In the genomic region with DNA sequence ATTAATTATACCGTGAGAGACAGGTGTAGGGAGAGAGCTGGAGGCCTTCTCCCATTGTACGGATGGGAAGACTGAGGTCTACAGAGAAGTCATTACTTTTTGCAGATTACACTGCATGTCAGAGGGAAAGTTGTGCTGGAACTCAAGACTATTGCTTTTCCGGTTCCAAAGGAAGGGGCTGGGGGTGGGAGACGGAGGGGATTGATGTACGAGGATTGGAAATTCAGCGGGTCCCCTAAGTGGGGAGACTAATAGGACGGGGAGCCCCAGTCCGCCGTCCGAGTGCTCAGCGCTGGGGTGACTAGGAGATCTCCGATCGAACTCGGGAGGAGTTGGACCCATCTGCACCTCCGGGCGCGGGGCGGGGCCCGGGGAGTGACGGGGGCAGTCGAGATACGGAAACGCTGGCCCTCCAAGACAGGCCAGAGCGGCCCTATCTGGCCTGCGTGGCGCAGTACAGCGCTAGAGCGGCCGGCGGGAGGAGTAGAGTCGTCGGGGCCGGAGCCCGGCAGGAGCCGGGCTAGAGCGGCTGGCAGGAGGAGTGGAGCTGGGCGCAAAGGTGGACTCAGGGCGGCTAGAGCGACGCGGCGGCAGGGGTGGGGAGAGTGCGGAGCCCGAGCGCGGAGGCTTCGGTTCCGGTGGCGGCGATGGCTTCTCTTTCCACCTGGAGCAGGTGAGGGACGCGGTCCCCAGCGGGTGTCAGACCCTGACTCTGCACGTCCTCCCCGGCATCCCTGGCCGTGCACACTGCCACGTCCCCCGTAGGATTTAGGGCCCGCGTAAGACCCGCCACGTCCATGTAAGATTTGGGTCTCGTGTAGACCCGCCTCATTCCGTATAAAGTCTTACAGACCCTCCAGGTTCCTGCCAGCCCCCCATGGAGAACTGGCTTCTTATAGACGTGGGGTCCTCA, we compare ENCODE assay signal across 1 cellular context.
A peak's percentile ranks its signal among the peaks of the same experiment; 100 is the strongest.
TF ChIP-seq lines count a peak whose summit lies in the region.

No MANE protein-coding gene starts in this region.

TF ChIP-seq in K562, 482 proteins besides CTCF, POLR2A, EP300 and RAD21 (continued from another document and continues in another):
- TF ChIP-seq ZNF146 (CRISPR knock-in tag; IDR thresholded peaks at IDR 0.05; ENCODE audit: unreplicated experiment) = no peak
- TF ChIP-seq PHF20 (IDR thresholded peaks at IDR 0.05; ENCODE audit: partially characterized antibody) = peak; percentile 84
- no peak for TF ChIP-seq SAP30 (IDR thresholded peaks at IDR 0.05; ENCODE audit: borderline replicate concordance, insufficient read depth, low read depth, low read length, poor library complexity, severe bottlenecking)
- no peak for TF ChIP-seq ZNF165 (CRISPR knock-in tag; IDR thresholded peaks at IDR 0.05; ENCODE audit: borderline replicate concordance)
- no peak for TF ChIP-seq NCOA1 (IDR thresholded peaks at IDR 0.05; ENCODE audit: low read depth)
- TF ChIP-seq, protein P1, sequence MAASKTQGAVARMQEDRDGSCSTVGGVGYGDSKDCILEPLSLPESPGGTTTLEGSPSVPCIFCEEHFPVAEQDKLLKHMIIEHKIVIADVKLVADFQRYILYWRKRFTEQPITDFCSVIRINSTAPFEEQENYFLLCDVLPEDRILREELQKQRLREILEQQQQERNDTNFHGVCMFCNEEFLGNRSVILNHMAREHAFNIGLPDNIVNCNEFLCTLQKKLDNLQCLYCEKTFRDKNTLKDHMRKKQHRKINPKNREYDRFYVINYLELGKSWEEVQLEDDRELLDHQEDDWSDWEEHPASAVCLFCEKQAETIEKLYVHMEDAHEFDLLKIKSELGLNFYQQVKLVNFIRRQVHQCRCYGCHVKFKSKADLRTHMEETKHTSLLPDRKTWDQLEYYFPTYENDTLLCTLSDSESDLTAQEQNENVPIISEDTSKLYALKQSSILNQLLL (CRISPR knock-in tag; IDR thresholded peaks at IDR 0.05; ENCODE audit: borderline replicate concordance) = no peak
- no peak for TF ChIP-seq RFX5 (IDR thresholded peaks at IDR 0.05; ENCODE audit: low read depth, low read length)
- peak; percentile 76 for TF ChIP-seq TAF1 (IDR thresholded peaks at IDR 0.05; ENCODE audit: control insufficient read depth, extremely low read depth, insufficient read depth, low read length, severe bottlenecking)
- TF ChIP-seq POLR3A (IDR thresholded peaks at IDR 0.05; ENCODE audit: borderline replicate concordance, extremely low read depth, insufficient read depth, insufficient read length) = no peak
- TF ChIP-seq MAFG (tag; conservative IDR thresholded peaks at IDR 0.05) = no peak; the same call in 1 of the 2 replicates
- peak; percentile 46 for TF ChIP-seq DACH1 (IDR thresholded peaks at IDR 0.05; ENCODE audit: partially characterized antibody)
- no peak for TF ChIP-seq ZNF274 (IDR thresholded peaks at IDR 0.05; ENCODE audit: borderline replicate concordance, low read depth, low read length)
- TF ChIP-seq SETDB1 (IDR thresholded peaks at IDR 0.05; ENCODE audit: low read length) = no peak
- TF ChIP-seq GABPB2 (CRISPR knock-in tag; conservative IDR thresholded peaks at IDR 0.05) = no peak
- TF ChIP-seq ZBED1 (IDR thresholded peaks at IDR 0.05) = no peak
- TF ChIP-seq ZFPM2 (CRISPR knock-in tag; IDR thresholded peaks at IDR 0.05) = 0 out of 2 replicates have a peak, but pooled peaks have one; percentile 53
- TF ChIP-seq HLTF (IDR thresholded peaks at IDR 0.05) = 0 out of 2 replicates have a peak, but pooled peaks have one; percentile 13
- no peak for TF ChIP-seq IRF2 (CRISPR knock-in tag; IDR thresholded peaks at IDR 0.05)
- TF ChIP-seq TAF7 (tag; IDR thresholded peaks at IDR 0.05) = no peak
- peak; percentile 92 for TF ChIP-seq EP400 (IDR thresholded peaks at IDR 0.05)
- TF ChIP-seq, protein P2, sequence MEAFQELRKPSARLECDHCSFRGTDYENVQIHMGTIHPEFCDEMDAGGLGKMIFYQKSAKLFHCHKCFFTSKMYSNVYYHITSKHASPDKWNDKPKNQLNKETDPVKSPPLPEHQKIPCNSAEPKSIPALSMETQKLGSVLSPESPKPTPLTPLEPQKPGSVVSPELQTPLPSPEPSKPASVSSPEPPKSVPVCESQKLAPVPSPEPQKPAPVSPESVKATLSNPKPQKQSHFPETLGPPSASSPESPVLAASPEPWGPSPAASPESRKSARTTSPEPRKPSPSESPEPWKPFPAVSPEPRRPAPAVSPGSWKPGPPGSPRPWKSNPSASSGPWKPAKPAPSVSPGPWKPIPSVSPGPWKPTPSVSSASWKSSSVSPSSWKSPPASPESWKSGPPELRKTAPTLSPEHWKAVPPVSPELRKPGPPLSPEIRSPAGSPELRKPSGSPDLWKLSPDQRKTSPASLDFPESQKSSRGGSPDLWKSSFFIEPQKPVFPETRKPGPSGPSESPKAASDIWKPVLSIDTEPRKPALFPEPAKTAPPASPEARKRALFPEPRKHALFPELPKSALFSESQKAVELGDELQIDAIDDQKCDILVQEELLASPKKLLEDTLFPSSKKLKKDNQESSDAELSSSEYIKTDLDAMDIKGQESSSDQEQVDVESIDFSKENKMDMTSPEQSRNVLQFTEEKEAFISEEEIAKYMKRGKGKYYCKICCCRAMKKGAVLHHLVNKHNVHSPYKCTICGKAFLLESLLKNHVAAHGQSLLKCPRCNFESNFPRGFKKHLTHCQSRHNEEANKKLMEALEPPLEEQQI (IDR thresholded peaks at IDR 0.05) = no peak
- TF ChIP-seq CAMTA2 (CRISPR knock-in tag; conservative IDR thresholded peaks at IDR 0.05) = 0 out of 2 replicates have a peak, but pooled peaks have one; percentile 38
- TF ChIP-seq, protein P3, sequence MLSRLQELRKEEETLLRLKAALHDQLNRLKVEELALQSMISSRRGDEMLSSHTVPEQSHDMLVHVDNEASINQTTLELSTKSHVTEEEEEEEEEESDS (CRISPR knock-in tag; IDR thresholded peaks at IDR 0.05) = no peak
- TF ChIP-seq POLR2B (IDR thresholded peaks at IDR 0.05; ENCODE audit: low read depth, partially characterized antibody) = peak; percentile 82
- no peak for TF ChIP-seq NFXL1 (CRISPR knock-in tag; IDR thresholded peaks at IDR 0.05)
- no peak for TF ChIP-seq RBM17 (IDR thresholded peaks at IDR 0.05; ENCODE audit: borderline replicate concordance, low read depth, low read length)
- TF ChIP-seq, protein P4, sequence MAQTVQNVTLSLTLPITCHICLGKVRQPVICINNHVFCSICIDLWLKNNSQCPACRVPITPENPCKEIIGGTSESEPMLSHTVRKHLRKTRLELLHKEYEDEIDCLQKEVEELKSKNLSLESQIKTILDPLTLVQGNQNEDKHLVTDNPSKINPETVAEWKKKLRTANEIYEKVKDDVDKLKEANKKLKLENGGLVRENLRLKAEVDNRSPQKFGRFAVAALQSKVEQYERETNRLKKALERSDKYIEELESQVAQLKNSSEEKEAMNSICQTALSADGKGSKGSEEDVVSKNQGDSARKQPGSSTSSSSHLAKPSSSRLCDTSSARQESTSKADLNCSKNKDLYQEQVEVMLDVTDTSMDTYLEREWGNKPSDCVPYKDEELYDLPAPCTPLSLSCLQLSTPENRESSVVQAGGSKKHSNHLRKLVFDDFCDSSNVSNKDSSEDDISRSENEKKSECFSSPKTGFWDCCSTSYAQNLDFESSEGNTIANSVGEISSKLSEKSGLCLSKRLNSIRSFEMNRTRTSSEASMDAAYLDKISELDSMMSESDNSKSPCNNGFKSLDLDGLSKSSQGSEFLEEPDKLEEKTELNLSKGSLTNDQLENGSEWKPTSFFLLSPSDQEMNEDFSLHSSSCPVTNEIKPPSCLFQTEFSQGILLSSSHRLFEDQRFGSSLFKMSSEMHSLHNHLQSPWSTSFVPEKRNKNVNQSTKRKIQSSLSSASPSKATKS (CRISPR knock-in tag; IDR thresholded peaks at IDR 0.05) = no peak
- peak in 1 of 2 experiments; percentile 75; a peak in 1 of 4 replicates for TF ChIP-seq NONO (IDR thresholded peaks at IDR 0.05; ENCODE audit: low read depth in 2 of 2, low read length in 1 of 2)
- TF ChIP-seq KAT7 (CRISPR knock-in tag; IDR thresholded peaks at IDR 0.05; ENCODE audit: borderline replicate concordance) = peak; percentile 15; the same call in 1 of the 2 replicates
- TF ChIP-seq TCFL5 (CRISPR knock-in tag; conservative IDR thresholded peaks at IDR 0.05) = no peak
- peak; percentile 57 for TF ChIP-seq SIN3B (IDR thresholded peaks at IDR 0.05; ENCODE audit: low read depth)
- peak; percentile 48 for TF ChIP-seq CREB1 (IDR thresholded peaks at IDR 0.05)
- peak; percentile 73; the same call in 1 of the 2 replicates for TF ChIP-seq CREB1 (CRISPR knock-in tag; IDR thresholded peaks at IDR 0.05)
- TF ChIP-seq YBX1 (IDR thresholded peaks at IDR 0.05) = no peak
- TF ChIP-seq, protein P5, sequence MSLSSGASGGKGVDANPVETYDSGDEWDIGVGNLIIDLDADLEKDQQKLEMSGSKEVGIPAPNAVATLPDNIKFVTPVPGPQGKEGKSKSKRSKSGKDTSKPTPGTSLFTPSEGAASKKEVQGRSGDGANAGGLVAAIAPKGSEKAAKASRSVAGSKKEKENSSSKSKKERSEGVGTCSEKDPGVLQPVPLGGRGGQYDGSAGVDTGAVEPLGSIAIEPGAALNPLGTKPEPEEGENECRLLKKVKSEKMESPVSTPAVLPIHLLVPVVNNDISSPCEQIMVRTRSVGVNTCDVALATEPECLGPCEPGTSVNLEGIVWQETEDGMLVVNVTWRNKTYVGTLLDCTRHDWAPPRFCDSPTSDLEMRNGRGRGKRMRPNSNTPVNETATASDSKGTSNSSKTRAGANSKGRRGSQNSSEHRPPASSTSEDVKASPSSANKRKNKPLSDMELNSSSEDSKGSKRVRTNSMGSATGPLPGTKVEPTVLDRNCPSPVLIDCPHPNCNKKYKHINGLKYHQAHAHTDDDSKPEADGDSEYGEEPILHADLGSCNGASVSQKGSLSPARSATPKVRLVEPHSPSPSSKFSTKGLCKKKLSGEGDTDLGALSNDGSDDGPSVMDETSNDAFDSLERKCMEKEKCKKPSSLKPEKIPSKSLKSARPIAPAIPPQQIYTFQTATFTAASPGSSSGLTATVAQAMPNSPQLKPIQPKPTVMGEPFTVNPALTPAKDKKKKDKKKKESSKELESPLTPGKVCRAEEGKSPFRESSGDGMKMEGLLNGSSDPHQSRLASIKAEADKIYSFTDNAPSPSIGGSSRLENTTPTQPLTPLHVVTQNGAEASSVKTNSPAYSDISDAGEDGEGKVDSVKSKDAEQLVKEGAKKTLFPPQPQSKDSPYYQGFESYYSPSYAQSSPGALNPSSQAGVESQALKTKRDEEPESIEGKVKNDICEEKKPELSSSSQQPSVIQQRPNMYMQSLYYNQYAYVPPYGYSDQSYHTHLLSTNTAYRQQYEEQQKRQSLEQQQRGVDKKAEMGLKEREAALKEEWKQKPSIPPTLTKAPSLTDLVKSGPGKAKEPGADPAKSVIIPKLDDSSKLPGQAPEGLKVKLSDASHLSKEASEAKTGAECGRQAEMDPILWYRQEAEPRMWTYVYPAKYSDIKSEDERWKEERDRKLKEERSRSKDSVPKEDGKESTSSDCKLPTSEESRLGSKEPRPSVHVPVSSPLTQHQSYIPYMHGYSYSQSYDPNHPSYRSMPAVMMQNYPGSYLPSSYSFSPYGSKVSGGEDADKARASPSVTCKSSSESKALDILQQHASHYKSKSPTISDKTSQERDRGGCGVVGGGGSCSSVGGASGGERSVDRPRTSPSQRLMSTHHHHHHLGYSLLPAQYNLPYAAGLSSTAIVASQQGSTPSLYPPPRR (CRISPR knock-in tag; IDR thresholded peaks at IDR 0.05; ENCODE audit: borderline replicate concordance) = no peak
- TF ChIP-seq HEY1 (CRISPR knock-in tag; IDR thresholded peaks at IDR 0.05; ENCODE audit: borderline replicate concordance) = 0 out of 2 replicates have a peak, but pooled peaks have one; percentile 40
- TF ChIP-seq CXXC5 (CRISPR knock-in tag; IDR thresholded peaks at IDR 0.05) = peak; percentile 96
- TF ChIP-seq HDAC3 (IDR thresholded peaks at IDR 0.05; ENCODE audit: borderline replicate concordance, partially characterized antibody) = no peak
- TF ChIP-seq, protein P6, sequence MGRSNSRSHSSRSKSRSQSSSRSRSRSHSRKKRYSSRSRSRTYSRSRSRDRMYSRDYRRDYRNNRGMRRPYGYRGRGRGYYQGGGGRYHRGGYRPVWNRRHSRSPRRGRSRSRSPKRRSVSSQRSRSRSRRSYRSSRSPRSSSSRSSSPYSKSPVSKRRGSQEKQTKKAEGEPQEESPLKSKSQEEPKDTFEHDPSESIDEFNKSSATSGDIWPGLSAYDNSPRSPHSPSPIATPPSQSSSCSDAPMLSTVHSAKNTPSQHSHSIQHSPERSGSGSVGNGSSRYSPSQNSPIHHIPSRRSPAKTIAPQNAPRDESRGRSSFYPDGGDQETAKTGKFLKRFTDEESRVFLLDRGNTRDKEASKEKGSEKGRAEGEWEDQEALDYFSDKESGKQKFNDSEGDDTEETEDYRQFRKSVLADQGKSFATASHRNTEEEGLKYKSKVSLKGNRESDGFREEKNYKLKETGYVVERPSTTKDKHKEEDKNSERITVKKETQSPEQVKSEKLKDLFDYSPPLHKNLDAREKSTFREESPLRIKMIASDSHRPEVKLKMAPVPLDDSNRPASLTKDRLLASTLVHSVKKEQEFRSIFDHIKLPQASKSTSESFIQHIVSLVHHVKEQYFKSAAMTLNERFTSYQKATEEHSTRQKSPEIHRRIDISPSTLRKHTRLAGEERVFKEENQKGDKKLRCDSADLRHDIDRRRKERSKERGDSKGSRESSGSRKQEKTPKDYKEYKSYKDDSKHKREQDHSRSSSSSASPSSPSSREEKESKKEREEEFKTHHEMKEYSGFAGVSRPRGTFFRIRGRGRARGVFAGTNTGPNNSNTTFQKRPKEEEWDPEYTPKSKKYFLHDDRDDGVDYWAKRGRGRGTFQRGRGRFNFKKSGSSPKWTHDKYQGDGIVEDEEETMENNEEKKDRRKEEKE (IDR thresholded peaks at IDR 0.05; ENCODE audit: borderline replicate concordance in 1 of 2, control insufficient read depth in 1 of 2, low read depth in 2 of 2, low read length in 1 of 2) = peak in 1 of 2 experiments; percentile 94; a peak in 2 of 4 replicates
- TF ChIP-seq TFAM (CRISPR knock-in tag; conservative IDR thresholded peaks at IDR 0.05) = no peak
- peak; percentile 100 for TF ChIP-seq CHD4 (IDR thresholded peaks at IDR 0.05; ENCODE audit: insufficient read depth, insufficient replicate concordance, low read depth, low read length, poor library complexity, severe bottlenecking)
- no peak for TF ChIP-seq GTF2F1 (IDR thresholded peaks at IDR 0.05; ENCODE audit: low read depth, low read length)
- TF ChIP-seq ZC3H8 (IDR thresholded peaks at IDR 0.05) = no peak
- TF ChIP-seq PHB (CRISPR knock-in tag; IDR thresholded peaks at IDR 0.05) = no peak
- TF ChIP-seq POLR3G (IDR thresholded peaks at IDR 0.05; ENCODE audit: extremely low read depth, insufficient read length, insufficient replicate concordance) = no peak
- no peak for TF ChIP-seq ZNF184 (CRISPR knock-in tag; IDR thresholded peaks at IDR 0.05)
- TF ChIP-seq, protein P7, sequence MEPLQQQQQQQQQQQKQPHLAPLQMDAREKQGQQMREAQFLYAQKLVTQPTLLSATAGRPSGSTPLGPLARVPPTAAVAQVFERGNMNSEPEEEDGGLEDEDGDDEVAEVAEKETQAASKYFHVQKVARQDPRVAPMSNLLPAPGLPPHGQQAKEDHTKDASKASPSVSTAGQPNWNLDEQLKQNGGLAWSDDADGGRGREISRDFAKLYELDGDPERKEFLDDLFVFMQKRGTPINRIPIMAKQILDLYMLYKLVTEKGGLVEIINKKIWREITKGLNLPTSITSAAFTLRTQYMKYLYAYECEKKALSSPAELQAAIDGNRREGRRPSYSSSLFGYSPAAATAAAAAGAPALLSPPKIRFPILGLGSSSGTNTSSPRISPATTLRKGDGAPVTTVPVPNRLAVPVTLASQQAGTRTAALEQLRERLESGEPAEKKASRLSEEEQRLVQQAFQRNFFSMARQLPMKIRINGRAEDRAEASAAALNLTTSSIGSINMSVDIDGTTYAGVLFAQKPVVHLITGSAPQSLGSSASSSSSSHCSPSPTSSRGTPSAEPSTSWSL (CRISPR knock-in tag; IDR thresholded peaks at IDR 0.05; ENCODE audit: borderline replicate concordance) = no peak
- no peak for TF ChIP-seq HIVEP1 (CRISPR knock-in tag; IDR thresholded peaks at IDR 0.05)
- TF ChIP-seq ZNF696 (CRISPR knock-in tag; conservative IDR thresholded peaks at IDR 0.05) = no peak
- no peak for TF ChIP-seq ZNF561 (CRISPR knock-in tag; conservative IDR thresholded peaks at IDR 0.05)
- no peak for TF ChIP-seq KDM2B (CRISPR knock-in tag; IDR thresholded peaks at IDR 0.05)
